Comparison of ENCODE assay signal across 12 cellular contexts in the genomic region with DNA sequence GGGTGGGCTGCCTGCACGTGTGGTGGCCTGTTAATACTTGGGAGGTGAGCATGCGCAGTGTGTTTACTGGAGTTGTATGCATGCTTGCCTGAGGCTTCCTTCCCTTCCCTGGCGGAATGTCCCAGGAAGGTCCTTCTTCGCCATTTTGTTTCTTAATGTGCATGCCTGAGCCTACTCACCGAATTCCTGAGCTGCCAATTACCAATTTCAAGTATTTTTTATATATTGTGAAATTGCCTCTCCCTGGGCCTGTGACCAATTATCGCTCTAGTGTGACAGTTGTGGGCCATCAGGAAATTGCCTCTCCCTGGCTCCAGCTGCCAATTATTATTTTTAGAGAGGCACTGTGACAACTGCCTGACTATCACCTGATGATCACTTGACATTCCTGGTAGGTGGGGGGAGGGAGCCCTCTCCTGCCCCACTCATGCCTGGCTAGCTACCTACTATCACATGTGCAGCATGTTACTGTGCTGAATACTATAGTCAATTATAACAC.
DNase-seq lines count a peak whose midpoint lies in the region; ATAC-seq and TF ChIP-seq lines count a peak whose summit lies in the region.
"Had no signal": no experiment of that assay in that cellular context is flagged by ENCODE, and none has a peak within 500 bp of the region (broad histone marks: within the 10 kb centered on the region; RNA-seq: fewer than 3 reads in every experiment).

No MANE protein-coding gene starts in this region.

- no peak overlapping the region for H3K4me3 ChIP-seq in esophagus muscularis mucosa
- H3K4me3 ChIP-seq in osteoblast (ENCODE audit: insufficient read depth, low read length): no peak overlapping the region

- H3K9me3 ChIP-seq in esophagus muscularis mucosa (no peaks in the 10 kb centered on the region), osteoblast (ENCODE audit: low read depth, low read length) (no peaks in the 10 kb centered on the region)

- H3K27ac Mint-ChIP-seq in activated T-cell treated with anti-CD3 and anti-CD28 coated beads, Interleukin-2, amount 50 U/mL, for 72 hours: no peak overlapping the region
- no peak overlapping the region for H3K27ac Mint-ChIP-seq in activated naive CD8-positive, alpha-beta T cell treated with anti-CD3 and anti-CD28 coated beads, Interleukin-2, amount 50 U/mL, for 24 hours
- H3K27ac Mint-ChIP-seq: IgD-negative memory B cell had no signal

- H3K27ac ChIP-seq in esophagus muscularis mucosa (replicated peaks in 1 of 4): no peak overlapping the region
- no peak overlapping the region for H3K27ac ChIP-seq in osteoblast (ENCODE audit: low read depth, low read length)

- H3K4me3 Mint-ChIP-seq in activated T-cell treated with anti-CD3 and anti-CD28 coated beads, Interleukin-2, amount 50 U/mL, for 72 hours: no peak overlapping the region
- H3K4me3 Mint-ChIP-seq in activated naive CD8-positive, alpha-beta T cell treated with anti-CD3 and anti-CD28 coated beads, Interleukin-2, amount 50 U/mL, for 24 hours: no peak overlapping the region

- no peaks in the 10 kb centered on the region for H4K20me1 ChIP-seq in osteoblast (ENCODE audit: insufficient read depth, low read length)

- no peaks in the 10 kb centered on the region for H3K9me3 Mint-ChIP-seq in activated T-cell treated with anti-CD3 and anti-CD28 coated beads, Interleukin-2, amount 50 U/mL, for 72 hours
- H3K9me3 Mint-ChIP-seq in activated naive CD8-positive, alpha-beta T cell treated with anti-CD3 and anti-CD28 coated beads, Interleukin-2, amount 50 U/mL, for 24 hours: peaks cover 6% of the 10 kb centered on the region
- H3K9me3 Mint-ChIP-seq: IgD-negative memory B cell had no signal

- peaks cover 18% of the 10 kb centered on the region for H3K4me1 Mint-ChIP-seq in activated T-cell treated with anti-CD3 and anti-CD28 coated beads, Interleukin-2, amount 50 U/mL, for 72 hours (ENCODE audit: low read depth)
- peaks cover 19% of the 10 kb centered on the region for H3K4me1 Mint-ChIP-seq in activated naive CD8-positive, alpha-beta T cell treated with anti-CD3 and anti-CD28 coated beads, Interleukin-2, amount 50 U/mL, for 24 hours

- no peak for TF ChIP-seq POLR2A in esophagus muscularis mucosa (IDR thresholded peaks at IDR 0.05; ENCODE audit: low read depth)

- DNase-seq in GM03348 (ENCODE audit: low spot score): peak; percentile 73
- DNase-seq in NCI-H510A (lab: John Stamatoyannopoulos, UW): peak; percentile 26
- peak; percentile 37 for DNase-seq in esophagus muscularis mucosa (ENCODE audit: extremely low spot score)
- DNase-seq in osteoblast (ENCODE audit: insufficient read length, low spot score, missing footprints): no peak
- DNase-seq in activated T-cell treated with anti-CD3 and anti-CD28 coated beads, Interleukin-2, amount 50 U/mL, for 72 hours: no peak
- DNase-seq in mucosa of gallbladder (ENCODE audit: low spot score): no peak
- no peak for DNase-seq in activated naive CD8-positive, alpha-beta T cell treated with anti-CD3 and anti-CD28 coated beads, Interleukin-2, amount 50 U/mL, for 24 hours
- no peak for DNase-seq in OCI-M2 (lab: John Stamatoyannopoulos, UW; ENCODE audit: unreplicated experiment)
- DNase-seq: activated effector memory CD4-positive, alpha-beta T cell treated with anti-CD3 and anti-CD28 coated beads, Interleukin-2, amount 50 U/mL, for 16 hours; effector memory CD4-positive, alpha-beta T cell; islet precursor cell had no signal

- no peak for ATAC-seq in activated T-cell treated with anti-CD3 and anti-CD28 coated beads, Interleukin-2, amount 50 U/mL, for 72 hours (replicated peaks in 1 of 2)
- no peak for ATAC-seq in activated naive CD8-positive, alpha-beta T cell treated with anti-CD3 and anti-CD28 coated beads, Interleukin-2, amount 50 U/mL, for 24 hours

- H3K4me1 ChIP-seq in esophagus muscularis mucosa (peaks cover 4 to 13% (median 9%) of the 10 kb centered on the region in 4 donors), osteoblast (ENCODE audit: insufficient read depth, low read length) (peaks cover 12% of the 10 kb centered on the region)

- no peaks in the 10 kb centered on the region for H3K79me2 ChIP-seq in osteoblast (ENCODE audit: insufficient read depth, low read length)

- peaks cover 17% of the 10 kb centered on the region for H3K27me3 Mint-ChIP-seq in activated T-cell treated with anti-CD3 and anti-CD28 coated beads, Interleukin-2, amount 50 U/mL, for 72 hours (ENCODE audit: low read depth)
- peaks cover 12% of the 10 kb centered on the region for H3K27me3 Mint-ChIP-seq in activated naive CD8-positive, alpha-beta T cell treated with anti-CD3 and anti-CD28 coated beads, Interleukin-2, amount 50 U/mL, for 24 hours

- H3K36me3 Mint-ChIP-seq in activated T-cell treated with anti-CD3 and anti-CD28 coated beads, Interleukin-2, amount 50 U/mL, for 72 hours (ENCODE audit: insufficient read depth in 2 of 2): no peaks in the 10 kb centered on the region
- no peaks in the 10 kb centered on the region for H3K36me3 Mint-ChIP-seq in activated naive CD8-positive, alpha-beta T cell treated with anti-CD3 and anti-CD28 coated beads, Interleukin-2, amount 50 U/mL, for 24 hours (ENCODE audit: low read depth)
- H3K36me3 Mint-ChIP-seq: IgD-negative memory B cell had no signal

- H2AFZ ChIP-seq in osteoblast (ENCODE audit: low read length): no peak overlapping the region

- TF ChIP-seq EP300 in esophagus muscularis mucosa (IDR thresholded peaks at IDR 0.05): no peak

- 88% methylated on average over 6 of the region's 6 CpGs for WGBS in esophagus muscularis mucosa

- H3K4me2 ChIP-seq in osteoblast (ENCODE audit: insufficient read depth, low read length): peak overlapping the region; percentile 10

- no peaks in the 10 kb centered on the region for H3K36me3 ChIP-seq in esophagus muscularis mucosa
- no peaks in the 10 kb centered on the region for H3K36me3 ChIP-seq in osteoblast (ENCODE audit: insufficient read depth, low read length)

- intact Hi-C loops in esophagus muscularis mucosa (cut with DNase I): no loop called here

- no peak for TF ChIP-seq CTCF in esophagus muscularis mucosa (IDR thresholded peaks at IDR 0.05)
- TF ChIP-seq CTCF in osteoblast (IDR thresholded peaks at IDR 0.05; ENCODE audit: extremely low read depth, low read depth, low read length): no peak

- H3K27me3 ChIP-seq in esophagus muscularis mucosa: no peaks in the 10 kb centered on the region
- H3K27me3 ChIP-seq in osteoblast (ENCODE audit: insufficient read depth, low read length): no peaks in the 10 kb centered on the region

Comparison
In these comparisons a context has a peak if more than half of its experiments do, and no peak if none do; other contexts are left out.
1. DNase-seq: peak in GM03348 (single experiment), NCI-H510A (single experiment) and esophagus muscularis mucosa (single experiment); none in osteoblast (single experiment), activated T-cell treated with anti-CD3 and anti-CD28 coated beads, Interleukin-2, amount 50 U/mL, for 72 hours (0 of 2), mucosa of gallbladder (single experiment), activated naive CD8-positive, alpha-beta T cell treated with anti-CD3 and anti-CD28 coated beads, Interleukin-2, amount 50 U/mL, for 24 hours (single experiment) and OCI-M2 (single experiment).